In genomic region chr10:30422296-30422695, GRCh38 we compare ENCODE assay signal across 21 cellular contexts. TPM values are rescaled to one million over a fixed set of nuclear protein-coding genes. Genes with fewer than 3 reads are reported as not detected.
DNase-seq lines count a peak whose midpoint lies in the region; ATAC-seq and TF ChIP-seq lines count a peak whose summit lies in the region.
"Had no signal": no experiment of that assay in that cellular context is flagged by ENCODE, and none has a peak within 500 bp of the region (broad histone marks: within the 10 kb centered on the region; RNA-seq: fewer than 3 reads in every experiment).

No MANE protein-coding gene starts in this region.

- no peak for DNase-seq in left ventricle myocardium inferior
- no peak for DNase-seq in right atrium auricular region (ENCODE audit: low spot score)
- DNase-seq in activated B cell treated with CpG ODN at 0.5 μM for 24 hours = no peak
- no peak for DNase-seq in neural progenitor cell (ENCODE audit: low spot score)
- no peak for DNase-seq in OCI-LY7 (ENCODE audit: low spot score)
- no peak for DNase-seq in stimulated activated CD4-positive, alpha-beta T cell treated with anti-CD3 and anti-CD28 coated beads, Interleukin-2, amount 100 ng/mL, for 48 hours
- no peak for DNase-seq in NCI-H2107 treated with DMSO at 0.1 percent for 48 hours (lab: John Stamatoyannopoulos, UW; ENCODE audit: unreplicated experiment)
- DNase-seq: activated CD4-positive, alpha-beta T cell treated with anti-CD3 and anti-CD28 coated beads, Interleukin-2, amount 10 ng/mL, durations not matched to agents 7 days and 5 days; CD4-positive, alpha-beta T cell; DMS79 treated with DMSO at 0.1 percent for 48 hours; head of caudate nucleus; HFFc6; NCI-H1436 treated with DMSO at 0.1 percent for 48 hours; NCI-H345; occipital lobe; stimulated activated CD4-positive, alpha-beta T cell treated with anti-CD3 and anti-CD28 coated beads, Interleukin-4, amount 100 ng/mL, for 1 hour had no signal

- H3K4me1 Mint-ChIP-seq in activated B cell treated with CpG ODN at 0.5 μM for 24 hours (peaks cover 90% of the 10 kb centered on the region), neural progenitor cell (peaks cover 49% of the 10 kb centered on the region)

- peaks cover 23% of the 10 kb centered on the region for H3K4me1 ChIP-seq in left ventricle myocardium inferior
- peaks cover 0 to 18% of the 10 kb centered on the region in 2 donors for H3K4me1 ChIP-seq in right atrium auricular region
- H3K4me1 ChIP-seq in neural progenitor cell = peaks cover 19% of the 10 kb centered on the region
- H3K4me1 ChIP-seq in OCI-LY7 (ENCODE audit: insufficient read depth, low read length, poor library complexity, severe bottlenecking) = peaks cover 41% of the 10 kb centered on the region

- peak; percentile 9 for ATAC-seq in activated B cell treated with CpG ODN at 0.5 μM for 24 hours (ENCODE audit: low read depth)
- no peak for ATAC-seq in GM19023 (IDR thresholded peaks at IDR 0.05; ENCODE audit: unreplicated experiment)
- ATAC-seq: activated naive CD4-positive, alpha-beta T cell treated with anti-CD3 and anti-CD28 coated beads, Interleukin-2, amount 50 U/mL, for 72 hours had no signal

- H3K9me2 ChIP-seq in OCI-LY7 (ENCODE audit: insufficient read depth, low read length) = no peaks in the 10 kb centered on the region

- H3K27ac Mint-ChIP-seq in activated B cell treated with CpG ODN at 0.5 μM for 24 hours = peak overlapping the region; percentile 94
- H3K27ac Mint-ChIP-seq in neural progenitor cell = peak overlapping the region; percentile 93
- H3K27ac Mint-ChIP-seq: activated CD4-positive, alpha-beta T cell treated with anti-CD3 and anti-CD28 coated beads, Interleukin-2, amount 10 ng/mL, durations not matched to agents 7 days and 5 days; activated naive CD4-positive, alpha-beta T cell treated with anti-CD3 and anti-CD28 coated beads, Interleukin-2, amount 50 U/mL, for 72 hours; CD4-positive, alpha-beta T cell had no signal

- no peak overlapping the region for H3K9ac ChIP-seq in neural progenitor cell
- H3K9ac ChIP-seq: KMS-11 had no signal

- H2AFZ ChIP-seq in neural progenitor cell (replicated peaks) (peak overlapping the region; percentile 90), OCI-LY7 (ENCODE audit: low read length) (no peak overlapping the region)

- H4K20me1 ChIP-seq in neural progenitor cell (ENCODE audit: low read depth) (no peaks in the 10 kb centered on the region), OCI-LY7 (ENCODE audit: insufficient read depth, low read length) (no peaks in the 10 kb centered on the region)

- H3K36me3 ChIP-seq in left ventricle myocardium inferior (no peaks in the 10 kb centered on the region), right atrium auricular region (no peaks in the 10 kb centered on the region), neural progenitor cell (no peaks in the 10 kb centered on the region), OCI-LY7 (ENCODE audit: insufficient read depth, low read length) (no peaks in the 10 kb centered on the region)
- H3K36me3 ChIP-seq: SJSA1 had no signal

- no peak overlapping the region for H3K4me2 ChIP-seq in neural progenitor cell
- no peak overlapping the region for H3K4me2 ChIP-seq in OCI-LY7 (ENCODE audit: low read length)
- H3K4me2 ChIP-seq: KMS-11 had no signal

- H3K27me3 Mint-ChIP-seq in activated B cell treated with CpG ODN at 0.5 μM for 24 hours = no peaks in the 10 kb centered on the region
- peaks cover 2% of the 10 kb centered on the region for H3K27me3 Mint-ChIP-seq in neural progenitor cell (ENCODE audit: insufficient read depth, low read depth)
- H3K27me3 Mint-ChIP-seq: activated CD4-positive, alpha-beta T cell treated with anti-CD3 and anti-CD28 coated beads, Interleukin-2, amount 10 ng/mL, durations not matched to agents 7 days and 5 days; CD4-positive, alpha-beta T cell; type B pancreatic cell had no signal

- H3K27ac ChIP-seq in left ventricle myocardium inferior (replicated peaks) (peak overlapping the region; percentile 74), right atrium auricular region (peak overlapping the region in 1 of 2 donors; percentile 36), neural progenitor cell (no peak overlapping the region), OCI-LY7 (ENCODE audit: low read depth, low read length, poor library complexity, severe bottlenecking) (no peak overlapping the region)
- H3K27ac ChIP-seq: KMS-11 had no signal

- H3K4me3 Mint-ChIP-seq in activated B cell treated with CpG ODN at 0.5 μM for 24 hours = peak overlapping the region; percentile 33
- no peak overlapping the region for H3K4me3 Mint-ChIP-seq in neural progenitor cell
- H3K4me3 Mint-ChIP-seq: activated CD4-positive, alpha-beta T cell treated with anti-CD3 and anti-CD28 coated beads, Interleukin-2, amount 10 ng/mL, durations not matched to agents 7 days and 5 days; CD4-positive, alpha-beta T cell; HFFc6 had no signal

- POLR2A ChIA-PET in activated B cell treated with CpG ODN at 0.5 μM for 24 hours (lab: Charles Lee) = interaction anchor here (0.6 to 14.2 kb wide), 5 partner anchors 8 to 107 kb away, joined by 3 to 427 read pairs (median 9); partner anchors contain the start of gene MAP3K8
- POLR2A ChIA-PET in OCI-LY7 (lab: Charles Lee) = interaction anchor here (0.6 to 4.9 kb wide), 6 partner anchors 8 to 612 kb away, joined by 3 to 31 read pairs (median 3); no protein-coding TSS in a partner anchor

- H3K9me3 ChIP-seq in left ventricle myocardium inferior (replicated peaks) (no peaks in the 10 kb centered on the region), right atrium auricular region (no peaks in the 10 kb centered on the region), neural progenitor cell (ENCODE audit: low read depth) (no peaks in the 10 kb centered on the region), OCI-LY7 (ENCODE audit: low read length) (no peaks in the 10 kb centered on the region)
- H3K9me3 ChIP-seq: SJSA1 had no signal

- CTCF ChIA-PET in activated B cell treated with CpG ODN at 0.5 μM for 24 hours (lab: Charles Lee) = interaction anchor here (5.1 kb wide), 1 partner anchor 11 kb away, joined by 22 read pairs; the partner anchor contains the start of gene MAP3K8
- CTCF ChIA-PET in OCI-LY7 (lab: Charles Lee; ENCODE audit: unreplicated experiment) = interaction anchor here (1.2 kb wide), 1 partner anchor 16 kb away, joined by 3 read pairs; no protein-coding TSS in a partner anchor

- H3F3A ChIP-seq in neural progenitor cell (ENCODE audit: low read depth) = peaks cover 10% of the 10 kb centered on the region

- intact Hi-C loops in left ventricle myocardium inferior (cut with micrococcal nuclease) (no loop called here), activated B cell treated with CpG ODN at 0.5 μM for 24 hours (cut with micrococcal nuclease) (no loop called here), OCI-LY7 (cut with micrococcal nuclease; ENCODE audit: unreplicated experiment) (no loop called here)

- no peak overlapping the region for H3K4me3 ChIP-seq in left ventricle myocardium inferior
- H3K4me3 ChIP-seq in right atrium auricular region = no peak overlapping the region
- H3K4me3 ChIP-seq in neural progenitor cell = no peak overlapping the region
- no peak overlapping the region for H3K4me3 ChIP-seq in OCI-LY7 (ENCODE audit: low read depth, low read length, poor library complexity, severe bottlenecking)
- H3K4me3 ChIP-seq: SJSA1 had no signal

- H3K27me3 ChIP-seq in left ventricle myocardium inferior (ENCODE audit: low read depth) = no peaks in the 10 kb centered on the region
- no peaks in the 10 kb centered on the region for H3K27me3 ChIP-seq in right atrium auricular region
- no peaks in the 10 kb centered on the region for H3K27me3 ChIP-seq in neural progenitor cell
- H3K27me3 ChIP-seq: SJSA1 had no signal

- BruUV-seq in OCI-LY7 (replicated peaks; lab: Mats Ljungman, UMichigan) = no TSS peak

- TF ChIP-seq CTCF in left ventricle myocardium inferior (IDR thresholded peaks at IDR 0.05; ENCODE audit: borderline replicate concordance) (no peak), right atrium auricular region (IDR thresholded peaks at IDR 0.05) (no peak), activated B cell treated with CpG ODN at 0.5 μM for 24 hours (IDR thresholded peaks at IDR 0.05) (no peak), neural progenitor cell (IDR thresholded peaks at IDR 0.05) (no peak), OCI-LY7 (conservative IDR thresholded peaks at IDR 0.05; ENCODE audit: low read length) (no peak)

- H3K79me2 ChIP-seq in neural progenitor cell (ENCODE audit: low read depth) (no peaks in the 10 kb centered on the region), OCI-LY7 (ENCODE audit: insufficient read depth, low read depth, low read length) (no peaks in the 10 kb centered on the region)

- H3K36me3 Mint-ChIP-seq in activated B cell treated with CpG ODN at 0.5 μM for 24 hours (ENCODE audit: low read depth) = no peaks in the 10 kb centered on the region
- no peaks in the 10 kb centered on the region for H3K36me3 Mint-ChIP-seq in neural progenitor cell
- H3K36me3 Mint-ChIP-seq: activated naive CD4-positive, alpha-beta T cell treated with anti-CD3 and anti-CD28 coated beads, Interleukin-2, amount 50 U/mL, for 72 hours; type B pancreatic cell had no signal

- H3K9me3 Mint-ChIP-seq in activated B cell treated with CpG ODN at 0.5 μM for 24 hours (no peaks in the 10 kb centered on the region), neural progenitor cell (no peaks in the 10 kb centered on the region)
- H3K9me3 Mint-ChIP-seq: activated CD4-positive, alpha-beta T cell treated with anti-CD3 and anti-CD28 coated beads, Interleukin-2, amount 10 ng/mL, durations not matched to agents 7 days and 5 days; activated naive CD4-positive, alpha-beta T cell treated with anti-CD3 and anti-CD28 coated beads, Interleukin-2, amount 50 U/mL, for 72 hours; CD4-positive, alpha-beta T cell; HFFc6; type B pancreatic cell had no signal

RNA-seq across cellular contexts. Expression of gene MAP3K8, which starts 11.7 kb away (rescaled TPM):
- total RNA-seq in left ventricle myocardium inferior (7.0 TPM), right atrium auricular region (10 to 100 TPM; 10.6 to 18.9 TPM), activated B cell treated with CpG ODN at 0.5 μM for 24 hours (141 and 160 TPM in 2 replicates), neural progenitor cell (ENCODE audit: low replicate concordance) (4.7 and 7.3 TPM in 2 replicates), OCI-LY7 (2022) (21.6 and 21.9 TPM in 2 replicates)
- total RNA-seq in OCI-LY7 (2014; rRNA removed; shearing (Covaris generic)) = 5.0 and 10.8 TPM in 2 replicates
